ENCODE assay signal across 1 cellular context in the genomic region with DNA sequence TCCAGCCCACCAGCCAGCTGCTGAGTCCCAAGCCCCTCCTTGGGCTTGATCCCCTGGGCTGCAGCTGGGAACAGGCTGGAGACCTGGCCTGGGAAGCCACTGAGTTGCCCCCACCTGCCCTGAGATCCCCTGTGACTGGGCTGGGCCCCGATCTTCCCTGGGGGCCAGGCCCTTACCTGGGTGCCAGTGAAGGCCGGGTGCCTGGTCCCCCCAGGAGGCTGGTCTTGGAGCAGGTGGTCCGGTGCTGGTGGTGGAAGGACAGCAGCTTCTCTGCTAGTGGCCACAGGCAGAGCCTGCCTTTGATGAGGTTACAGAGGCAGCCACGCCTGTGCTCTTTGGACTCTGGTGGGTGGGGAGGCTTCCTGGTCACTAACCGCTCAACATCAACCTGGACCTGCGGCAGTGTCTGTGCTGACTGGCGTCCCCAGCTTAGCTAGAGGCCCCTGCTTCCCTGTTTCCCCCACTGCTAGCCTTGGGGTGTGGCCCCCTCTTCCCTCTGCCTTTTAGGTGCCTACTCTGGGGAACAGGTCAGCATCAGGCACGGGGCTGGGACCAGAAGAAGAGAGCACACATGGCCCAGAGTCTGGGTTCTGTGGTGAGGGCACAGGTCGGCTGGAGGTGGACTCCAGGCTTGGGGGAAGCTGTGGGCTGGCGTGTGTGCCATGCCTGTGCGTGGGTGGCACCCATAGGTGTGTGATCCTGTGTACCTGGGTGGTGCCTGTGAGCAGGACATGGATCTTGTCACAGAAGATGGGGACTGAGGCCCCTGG.
TF ChIP-seq lines count a peak whose summit lies in the region.

A gene with protein sequence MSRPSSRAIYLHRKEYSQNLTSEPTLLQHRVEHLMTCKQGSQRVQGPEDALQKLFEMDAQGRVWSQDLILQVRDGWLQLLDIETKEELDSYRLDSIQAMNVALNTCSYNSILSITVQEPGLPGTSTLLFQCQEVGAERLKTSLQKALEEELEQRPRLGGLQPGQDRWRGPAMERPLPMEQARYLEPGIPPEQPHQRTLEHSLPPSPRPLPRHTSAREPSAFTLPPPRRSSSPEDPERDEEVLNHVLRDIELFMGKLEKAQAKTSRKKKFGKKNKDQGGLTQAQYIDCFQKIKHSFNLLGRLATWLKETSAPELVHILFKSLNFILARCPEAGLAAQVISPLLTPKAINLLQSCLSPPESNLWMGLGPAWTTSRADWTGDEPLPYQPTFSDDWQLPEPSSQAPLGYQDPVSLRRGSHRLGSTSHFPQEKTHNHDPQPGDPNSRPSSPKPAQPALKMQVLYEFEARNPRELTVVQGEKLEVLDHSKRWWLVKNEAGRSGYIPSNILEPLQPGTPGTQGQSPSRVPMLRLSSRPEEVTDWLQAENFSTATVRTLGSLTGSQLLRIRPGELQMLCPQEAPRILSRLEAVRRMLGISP (minus strand): TSS at position 278 of the 770 bp plus-strand sequence. CDS start 2,174 bp downstream, outside the sequence.

TF ChIP-seq in HepG2, 621 proteins besides CTCF, POLR2A, EP300 and RAD21 (continued from another document and continues in another):
- TF ChIP-seq, protein P1, sequence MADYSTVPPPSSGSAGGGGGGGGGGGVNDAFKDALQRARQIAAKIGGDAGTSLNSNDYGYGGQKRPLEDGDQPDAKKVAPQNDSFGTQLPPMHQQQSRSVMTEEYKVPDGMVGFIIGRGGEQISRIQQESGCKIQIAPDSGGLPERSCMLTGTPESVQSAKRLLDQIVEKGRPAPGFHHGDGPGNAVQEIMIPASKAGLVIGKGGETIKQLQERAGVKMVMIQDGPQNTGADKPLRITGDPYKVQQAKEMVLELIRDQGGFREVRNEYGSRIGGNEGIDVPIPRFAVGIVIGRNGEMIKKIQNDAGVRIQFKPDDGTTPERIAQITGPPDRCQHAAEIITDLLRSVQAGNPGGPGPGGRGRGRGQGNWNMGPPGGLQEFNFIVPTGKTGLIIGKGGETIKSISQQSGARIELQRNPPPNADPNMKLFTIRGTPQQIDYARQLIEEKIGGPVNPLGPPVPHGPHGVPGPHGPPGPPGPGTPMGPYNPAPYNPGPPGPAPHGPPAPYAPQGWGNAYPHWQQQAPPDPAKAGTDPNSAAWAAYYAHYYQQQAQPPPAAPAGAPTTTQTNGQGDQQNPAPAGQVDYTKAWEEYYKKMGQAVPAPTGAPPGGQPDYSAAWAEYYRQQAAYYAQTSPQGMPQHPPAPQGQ (CRISPR knock-in tag; IDR thresholded peaks at IDR 0.05; ENCODE audit: borderline replicate concordance): no peak
- TF ChIP-seq PCBP1 (IDR thresholded peaks at IDR 0.05; ENCODE audit: borderline replicate concordance, low read depth, low read length) (no peak), MBD4 (IDR thresholded peaks at IDR 0.05; ENCODE audit: borderline replicate concordance, low read length) (no peak), CBX1 (IDR thresholded peaks at IDR 0.05; ENCODE audit: low read depth) (no peak), IRF2 (CRISPR knock-in tag; IDR thresholded peaks at IDR 0.05) (peak; percentile 76; the same call in 1 of the 2 replicates), CEBPG (CRISPR knock-in tag; IDR thresholded peaks at IDR 0.05) (peak; percentile 60), SP4 (CRISPR knock-in tag; IDR thresholded peaks at IDR 0.05) (peak; percentile 31; the same call in 1 of the 2 replicates), SMAD3 (CRISPR knock-in tag; IDR thresholded peaks at IDR 0.05) (0 out of 2 replicates have a peak, but pooled peaks have one; percentile 64), TEAD3 (CRISPR knock-in tag; optimal IDR thresholded peaks at IDR 0.05; ENCODE audit: borderline replicate concordance) (peak; percentile 61), KDM6A (CRISPR knock-in tag; IDR thresholded peaks at IDR 0.05; ENCODE audit: low read depth) (peak; percentile 58; the same call in 1 of the 2 replicates), ZNF12 (CRISPR knock-in tag; IDR thresholded peaks at IDR 0.05) (0 out of 2 replicates have a peak, but pooled peaks have one; percentile 31), MEIS2 (CRISPR knock-in tag; IDR thresholded peaks at IDR 0.05) (peak; percentile 43; the same call in 1 of the 2 replicates), ZNF44 (CRISPR knock-in tag; IDR thresholded peaks at IDR 0.05) (no peak), DMAP1 (CRISPR knock-in tag; IDR thresholded peaks at IDR 0.05) (peak; percentile 91), HHEX (CRISPR knock-in tag; IDR thresholded peaks at IDR 0.05) (no peak), EHMT2 (IDR thresholded peaks at IDR 0.05; ENCODE audit: borderline replicate concordance, low read depth, low read length) (no peak), ZNF383 (CRISPR knock-in tag; IDR thresholded peaks at IDR 0.05; ENCODE audit: borderline replicate concordance) (no peak), ZFAT (CRISPR knock-in tag; conservative IDR thresholded peaks at IDR 0.05) (no peak), ZFP36L2 (CRISPR knock-in tag; IDR thresholded peaks at IDR 0.05) (no peak), ZNF652 (CRISPR knock-in tag; IDR thresholded peaks at IDR 0.05; ENCODE audit: borderline replicate concordance, low read depth) (0 out of 2 replicates have a peak, but pooled peaks have one; percentile 9), ZSCAN30 (CRISPR knock-in tag; IDR thresholded peaks at IDR 0.05) (no peak)
- TF ChIP-seq, protein P2, sequence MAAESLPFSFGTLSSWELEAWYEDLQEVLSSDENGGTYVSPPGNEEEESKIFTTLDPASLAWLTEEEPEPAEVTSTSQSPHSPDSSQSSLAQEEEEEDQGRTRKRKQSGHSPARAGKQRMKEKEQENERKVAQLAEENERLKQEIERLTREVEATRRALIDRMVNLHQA (CRISPR knock-in tag; IDR thresholded peaks at IDR 0.05): no peak
- TF ChIP-seq, protein P3, sequence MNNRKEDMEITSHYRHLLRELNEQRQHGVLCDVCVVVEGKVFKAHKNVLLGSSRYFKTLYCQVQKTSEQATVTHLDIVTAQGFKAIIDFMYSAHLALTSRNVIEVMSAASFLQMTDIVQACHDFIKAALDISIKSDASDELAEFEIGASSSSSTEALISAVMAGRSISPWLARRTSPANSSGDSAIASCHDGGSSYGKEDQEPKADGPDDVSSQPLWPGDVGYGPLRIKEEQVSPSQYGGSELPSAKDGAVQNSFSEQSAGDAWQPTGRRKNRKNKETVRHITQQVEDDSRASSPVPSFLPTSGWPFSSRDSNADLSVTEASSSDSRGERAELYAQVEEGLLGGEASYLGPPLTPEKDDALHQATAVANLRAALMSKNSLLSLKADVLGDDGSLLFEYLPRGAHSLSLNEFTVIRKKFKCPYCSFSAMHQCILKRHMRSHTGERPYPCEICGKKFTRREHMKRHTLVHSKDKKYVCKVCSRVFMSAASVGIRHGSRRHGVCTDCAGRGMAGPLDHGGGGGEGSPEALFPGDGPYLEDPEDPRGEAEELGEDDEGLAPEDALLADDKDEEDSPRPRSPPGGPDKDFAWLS (CRISPR knock-in tag; IDR thresholded peaks at IDR 0.05; ENCODE audit: borderline replicate concordance): no peak
- TF ChIP-seq, protein P4, sequence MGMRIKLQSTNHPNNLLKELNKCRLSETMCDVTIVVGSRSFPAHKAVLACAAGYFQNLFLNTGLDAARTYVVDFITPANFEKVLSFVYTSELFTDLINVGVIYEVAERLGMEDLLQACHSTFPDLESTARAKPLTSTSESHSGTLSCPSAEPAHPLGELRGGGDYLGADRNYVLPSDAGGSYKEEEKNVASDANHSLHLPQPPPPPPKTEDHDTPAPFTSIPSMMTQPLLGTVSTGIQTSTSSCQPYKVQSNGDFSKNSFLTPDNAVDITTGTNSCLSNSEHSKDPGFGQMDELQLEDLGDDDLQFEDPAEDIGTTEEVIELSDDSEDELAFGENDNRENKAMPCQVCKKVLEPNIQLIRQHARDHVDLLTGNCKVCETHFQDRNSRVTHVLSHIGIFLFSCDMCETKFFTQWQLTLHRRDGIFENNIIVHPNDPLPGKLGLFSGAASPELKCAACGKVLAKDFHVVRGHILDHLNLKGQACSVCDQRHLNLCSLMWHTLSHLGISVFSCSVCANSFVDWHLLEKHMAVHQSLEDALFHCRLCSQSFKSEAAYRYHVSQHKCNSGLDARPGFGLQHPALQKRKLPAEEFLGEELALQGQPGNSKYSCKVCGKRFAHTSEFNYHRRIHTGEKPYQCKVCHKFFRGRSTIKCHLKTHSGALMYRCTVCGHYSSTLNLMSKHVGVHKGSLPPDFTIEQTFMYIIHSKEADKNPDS (CRISPR knock-in tag; IDR thresholded peaks at IDR 0.05): no peak; the same call in 1 of the 2 replicates
- TF ChIP-seq, protein P5, sequence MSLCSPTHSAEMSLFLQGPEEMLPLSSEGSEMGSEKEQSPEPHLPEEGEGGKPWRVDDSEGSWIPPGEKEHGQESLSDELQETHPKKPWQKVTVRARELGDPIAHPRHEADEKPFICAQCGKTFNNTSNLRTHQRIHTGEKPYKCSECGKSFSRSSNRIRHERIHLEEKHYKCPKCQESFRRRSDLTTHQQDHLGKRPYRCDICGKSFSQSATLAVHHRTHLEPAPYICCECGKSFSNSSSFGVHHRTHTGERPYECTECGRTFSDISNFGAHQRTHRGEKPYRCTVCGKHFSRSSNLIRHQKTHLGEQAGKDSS (CRISPR knock-in tag; IDR thresholded peaks at IDR 0.05; ENCODE audit: borderline replicate concordance, low read depth): peak; percentile 82; the same call in 1 of the 2 replicates
- TF ChIP-seq, protein P6, sequence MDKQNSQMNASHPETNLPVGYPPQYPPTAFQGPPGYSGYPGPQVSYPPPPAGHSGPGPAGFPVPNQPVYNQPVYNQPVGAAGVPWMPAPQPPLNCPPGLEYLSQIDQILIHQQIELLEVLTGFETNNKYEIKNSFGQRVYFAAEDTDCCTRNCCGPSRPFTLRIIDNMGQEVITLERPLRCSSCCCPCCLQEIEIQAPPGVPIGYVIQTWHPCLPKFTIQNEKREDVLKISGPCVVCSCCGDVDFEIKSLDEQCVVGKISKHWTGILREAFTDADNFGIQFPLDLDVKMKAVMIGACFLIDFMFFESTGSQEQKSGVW (CRISPR knock-in tag; IDR thresholded peaks at IDR 0.05; ENCODE audit: borderline replicate concordance): no peak
- TF ChIP-seq, protein P7, sequence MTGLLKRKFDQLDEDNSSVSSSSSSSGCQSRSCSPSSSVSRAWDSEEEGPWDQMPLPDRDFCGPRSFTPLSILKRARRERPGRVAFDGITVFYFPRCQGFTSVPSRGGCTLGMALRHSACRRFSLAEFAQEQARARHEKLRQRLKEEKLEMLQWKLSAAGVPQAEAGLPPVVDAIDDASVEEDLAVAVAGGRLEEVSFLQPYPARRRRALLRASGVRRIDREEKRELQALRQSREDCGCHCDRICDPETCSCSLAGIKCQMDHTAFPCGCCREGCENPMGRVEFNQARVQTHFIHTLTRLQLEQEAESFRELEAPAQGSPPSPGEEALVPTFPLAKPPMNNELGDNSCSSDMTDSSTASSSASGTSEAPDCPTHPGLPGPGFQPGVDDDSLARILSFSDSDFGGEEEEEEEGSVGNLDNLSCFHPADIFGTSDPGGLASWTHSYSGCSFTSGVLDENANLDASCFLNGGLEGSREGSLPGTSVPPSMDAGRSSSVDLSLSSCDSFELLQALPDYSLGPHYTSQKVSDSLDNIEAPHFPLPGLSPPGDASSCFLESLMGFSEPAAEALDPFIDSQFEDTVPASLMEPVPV (CRISPR knock-in tag; IDR thresholded peaks at IDR 0.05): peak; percentile 83
- TF ChIP-seq, protein P8, sequence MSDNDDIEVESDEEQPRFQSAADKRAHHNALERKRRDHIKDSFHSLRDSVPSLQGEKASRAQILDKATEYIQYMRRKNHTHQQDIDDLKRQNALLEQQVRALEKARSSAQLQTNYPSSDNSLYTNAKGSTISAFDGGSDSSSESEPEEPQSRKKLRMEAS (IDR thresholded peaks at IDR 0.05): peak; percentile 82
- TF ChIP-seq, protein P9, sequence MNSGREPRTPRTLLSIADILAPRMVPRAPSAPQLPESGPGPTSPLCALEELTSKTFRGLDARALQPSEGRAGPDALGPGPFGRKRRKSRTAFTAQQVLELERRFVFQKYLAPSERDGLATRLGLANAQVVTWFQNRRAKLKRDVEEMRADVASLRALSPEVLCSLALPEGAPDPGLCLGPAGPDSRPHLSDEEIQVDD (CRISPR knock-in tag; IDR thresholded peaks at IDR 0.05; ENCODE audit: borderline replicate concordance): no peak
- TF ChIP-seq, protein P10, sequence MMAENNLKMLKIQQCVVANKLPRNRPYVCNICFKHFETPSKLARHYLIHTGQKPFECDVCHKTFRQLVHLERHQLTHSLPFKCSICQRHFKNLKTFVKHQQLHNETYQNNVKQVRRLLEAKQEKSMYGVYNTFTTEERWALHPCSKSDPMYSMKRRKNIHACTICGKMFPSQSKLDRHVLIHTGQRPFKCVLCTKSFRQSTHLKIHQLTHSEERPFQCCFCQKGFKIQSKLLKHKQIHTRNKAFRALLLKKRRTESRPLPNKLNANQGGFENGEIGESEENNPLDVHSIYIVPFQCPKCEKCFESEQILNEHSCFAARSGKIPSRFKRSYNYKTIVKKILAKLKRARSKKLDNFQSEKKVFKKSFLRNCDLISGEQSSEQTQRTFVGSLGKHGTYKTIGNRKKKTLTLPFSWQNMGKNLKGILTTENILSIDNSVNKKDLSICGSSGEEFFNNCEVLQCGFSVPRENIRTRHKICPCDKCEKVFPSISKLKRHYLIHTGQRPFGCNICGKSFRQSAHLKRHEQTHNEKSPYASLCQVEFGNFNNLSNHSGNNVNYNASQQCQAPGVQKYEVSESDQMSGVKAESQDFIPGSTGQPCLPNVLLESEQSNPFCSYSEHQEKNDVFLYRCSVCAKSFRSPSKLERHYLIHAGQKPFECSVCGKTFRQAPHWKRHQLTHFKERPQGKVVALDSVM (CRISPR knock-in tag; IDR thresholded peaks at IDR 0.05): no peak
- TF ChIP-seq, protein P11, sequence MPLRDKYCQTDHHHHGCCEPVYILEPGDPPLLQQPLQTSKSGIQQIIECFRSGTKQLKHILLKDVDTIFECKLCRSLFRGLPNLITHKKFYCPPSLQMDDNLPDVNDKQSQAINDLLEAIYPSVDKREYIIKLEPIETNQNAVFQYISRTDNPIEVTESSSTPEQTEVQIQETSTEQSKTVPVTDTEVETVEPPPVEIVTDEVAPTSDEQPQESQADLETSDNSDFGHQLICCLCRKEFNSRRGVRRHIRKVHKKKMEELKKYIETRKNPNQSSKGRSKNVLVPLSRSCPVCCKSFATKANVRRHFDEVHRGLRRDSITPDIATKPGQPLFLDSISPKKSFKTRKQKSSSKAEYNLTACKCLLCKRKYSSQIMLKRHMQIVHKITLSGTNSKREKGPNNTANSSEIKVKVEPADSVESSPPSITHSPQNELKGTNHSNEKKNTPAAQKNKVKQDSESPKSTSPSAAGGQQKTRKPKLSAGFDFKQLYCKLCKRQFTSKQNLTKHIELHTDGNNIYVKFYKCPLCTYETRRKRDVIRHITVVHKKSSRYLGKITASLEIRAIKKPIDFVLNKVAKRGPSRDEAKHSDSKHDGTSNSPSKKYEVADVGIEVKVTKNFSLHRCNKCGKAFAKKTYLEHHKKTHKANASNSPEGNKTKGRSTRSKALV (CRISPR knock-in tag; IDR thresholded peaks at IDR 0.05): no peak
- TF ChIP-seq, protein P12, sequence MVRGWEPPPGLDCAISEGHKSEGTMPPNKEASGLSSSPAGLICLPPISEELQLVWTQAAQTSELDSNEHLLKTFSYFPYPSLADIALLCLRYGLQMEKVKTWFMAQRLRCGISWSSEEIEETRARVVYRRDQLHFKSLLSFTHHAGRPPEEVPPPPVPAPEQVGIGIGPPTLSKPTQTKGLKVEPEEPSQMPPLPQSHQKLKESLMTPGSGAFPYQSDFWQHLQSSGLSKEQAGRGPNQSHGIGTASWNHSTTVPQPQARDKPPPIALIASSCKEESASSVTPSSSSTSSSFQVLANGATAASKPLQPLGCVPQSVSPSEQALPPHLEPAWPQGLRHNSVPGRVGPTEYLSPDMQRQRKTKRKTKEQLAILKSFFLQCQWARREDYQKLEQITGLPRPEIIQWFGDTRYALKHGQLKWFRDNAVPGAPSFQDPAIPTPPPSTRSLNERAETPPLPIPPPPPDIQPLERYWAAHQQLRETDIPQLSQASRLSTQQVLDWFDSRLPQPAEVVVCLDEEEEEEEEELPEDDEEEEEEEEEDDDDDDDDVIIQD (CRISPR knock-in tag; IDR thresholded peaks at IDR 0.05; ENCODE audit: low read depth): 0 out of 2 replicates have a peak, but pooled peaks have one; percentile 36
- TF ChIP-seq, protein P13, sequence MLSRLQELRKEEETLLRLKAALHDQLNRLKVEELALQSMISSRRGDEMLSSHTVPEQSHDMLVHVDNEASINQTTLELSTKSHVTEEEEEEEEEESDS (CRISPR knock-in tag; IDR thresholded peaks at IDR 0.05; ENCODE audit: borderline replicate concordance): 0 out of 2 replicates have a peak, but pooled peaks have one; percentile 75
